Comparison of ENCODE assay signal across 1 cellular context in the genomic region with DNA sequence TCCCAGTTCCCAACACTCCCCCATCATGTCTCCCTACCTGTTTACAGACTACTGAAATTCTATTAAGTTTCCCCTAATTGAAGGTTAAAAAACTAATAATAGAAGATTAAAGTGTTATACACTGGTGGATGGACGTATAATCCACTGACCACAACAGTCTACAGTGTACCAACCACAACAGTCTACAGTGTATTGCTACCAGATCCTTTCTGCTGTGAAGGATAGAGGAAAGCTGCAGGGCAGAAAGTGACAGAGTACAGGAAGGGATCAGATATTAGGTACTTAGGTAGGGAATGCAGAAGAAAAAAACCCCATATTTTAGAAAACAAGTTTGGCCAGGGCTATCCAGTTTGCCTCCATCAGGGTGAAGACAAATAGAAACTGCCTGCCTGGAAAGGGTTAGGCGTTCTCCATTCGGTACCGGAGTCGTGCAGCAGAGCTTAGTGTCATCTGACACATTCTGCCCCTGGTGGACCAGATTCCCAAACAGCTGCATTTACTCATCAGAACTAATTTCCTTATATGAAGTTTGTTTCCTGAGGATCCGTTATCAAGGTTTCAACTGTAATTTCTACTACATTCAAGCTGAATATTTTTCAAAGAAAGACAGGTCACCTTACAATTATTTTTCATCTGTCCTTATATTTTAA.
TF ChIP-seq lines count a peak whose summit lies in the region.

No MANE protein-coding gene starts in this region.

TF ChIP-seq in A549, 52 proteins besides CTCF, POLR2A, EP300 and RAD21:
- TF ChIP-seq POLR2AphosphoS2 (conservative IDR thresholded peaks at IDR 0.05; ENCODE audit: low read length) (peak; percentile 72), KDM5A (IDR thresholded peaks at IDR 0.05) (no peak), CEBPB (IDR thresholded peaks at IDR 0.05) (no peak)
